Comparison of ENCODE assay signal across 8 cellular contexts in the genomic region with DNA sequence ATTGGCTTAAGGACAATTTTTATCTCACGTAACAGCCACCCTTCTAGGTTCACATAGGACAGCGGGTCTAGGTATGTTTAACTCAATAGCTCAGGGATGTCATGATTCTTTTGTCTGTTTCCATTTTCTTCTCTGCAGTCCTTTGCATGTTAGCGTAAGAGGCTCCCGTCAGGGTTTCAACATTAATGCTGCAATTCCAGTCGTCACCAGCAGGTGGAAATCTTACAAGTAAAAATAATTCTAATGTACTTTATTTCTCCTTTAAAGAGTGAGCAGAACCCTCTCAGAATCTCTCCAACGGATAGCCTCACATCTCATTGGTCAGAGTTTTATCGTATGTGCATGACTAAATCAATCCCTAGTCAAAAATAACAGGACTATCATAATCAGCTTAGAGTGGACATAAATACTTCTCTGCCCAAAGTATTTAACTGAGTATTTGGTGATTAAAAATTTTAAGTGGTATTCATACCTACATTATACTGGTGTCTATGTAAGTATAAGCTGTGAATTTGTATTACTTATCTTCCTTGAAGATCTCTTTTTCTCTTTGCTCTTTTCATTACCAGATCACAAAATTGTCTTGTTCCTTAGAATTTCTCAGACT.
DNase-seq lines count a peak whose midpoint lies in the region; ATAC-seq, FAIRE-seq and TF ChIP-seq lines count a peak whose summit lies in the region.

No MANE protein-coding gene starts in this region.

- H3K9me3 ChIP-seq in OCI-LY1 (ENCODE audit: low read length) (no peaks in the 10 kb centered on the region), keratinocyte (ENCODE audit: control insufficient read depth, low read depth, low read length) (no peaks in the 10 kb centered on the region)
- H3K9me3 ChIP-seq in effector memory CD4-positive, alpha-beta T cell (ENCODE audit: control insufficient read depth, low read length) = no peaks in the 10 kb centered on the region

- dilution Hi-C loops in keratinocyte (cut with MboI; ENCODE audit: extremely low pct_ligation_motif_present, low sequenced_read_pairs) = no loop called here

- H3K79me2 ChIP-seq in OCI-LY1 (ENCODE audit: insufficient read depth, low read length) (no peaks in the 10 kb centered on the region), keratinocyte (ENCODE audit: control insufficient read depth, insufficient read depth, low read length) (no peaks in the 10 kb centered on the region)

- no peak overlapping the region for H3K9ac ChIP-seq in OCI-LY1 (ENCODE audit: low read length)
- no peak overlapping the region for H3K9ac ChIP-seq in keratinocyte (ENCODE audit: control insufficient read depth, extremely low read depth, insufficient read depth, low read length)

- H3F3A ChIP-seq in OCI-LY1 (ENCODE audit: insufficient read depth, low read length) = no peaks in the 10 kb centered on the region

- peak; percentile 65 for ATAC-seq in HG03066 (IDR thresholded peaks at IDR 0.05; ENCODE audit: low read depth, unreplicated experiment)

- no peaks in the 10 kb centered on the region for H3K9me2 ChIP-seq in OCI-LY1 (ENCODE audit: low read depth, low read length)

- H3K27me3 ChIP-seq in OCI-LY1 (ENCODE audit: insufficient read depth, low read length) = no peaks in the 10 kb centered on the region
- no peaks in the 10 kb centered on the region for H3K27me3 ChIP-seq in keratinocyte (ENCODE audit: control insufficient read depth, extremely low read depth, insufficient read depth, low read length)
- H3K27me3 ChIP-seq in effector memory CD4-positive, alpha-beta T cell (replicated peaks; ENCODE audit: control insufficient read depth, insufficient read depth, low read length, poor library complexity, severe bottlenecking) = no peaks in the 10 kb centered on the region

- no peak overlapping the region for H2AFZ ChIP-seq in OCI-LY1 (ENCODE audit: low read length)
- no peak overlapping the region for H2AFZ ChIP-seq in keratinocyte (ENCODE audit: control insufficient read depth, low read length)

- DNase-seq in AG20443 (ENCODE audit: low spot score) (peak; percentile 39), GM12864 (ENCODE audit: low read depth) (peak; percentile 51), astrocyte of the cerebellum (ENCODE audit: low read depth) (peak; percentile 69), keratinocyte (ENCODE audit: low read depth, low spot score) (peak; percentile 4)
- peak in 2 of 3 experiments; percentile 4 to 11 for DNase-seq in stimulated activated CD4-positive, alpha-beta T cell treated with anti-CD3 and anti-CD28 coated beads, TNF-alpha, amount 100 ng/mL, for 24 hours (ENCODE audit: low read depth in 3 of 3)
- no peak for DNase-seq in effector memory CD4-positive, alpha-beta T cell

- H3K4me1 ChIP-seq in OCI-LY1 (ENCODE audit: insufficient read depth, low read length, severe bottlenecking) = peaks cover 7% of the 10 kb centered on the region
- no peaks in the 10 kb centered on the region for H3K4me1 ChIP-seq in keratinocyte (ENCODE audit: control insufficient read depth, extremely low read depth, insufficient read depth, low read length)
- no peaks in the 10 kb centered on the region for H3K4me1 ChIP-seq in effector memory CD4-positive, alpha-beta T cell (ENCODE audit: control insufficient read depth, insufficient read depth, low read length, poor library complexity, severe bottlenecking)

- H4K20me1 ChIP-seq in OCI-LY1 (ENCODE audit: insufficient read depth, low read length) (no peaks in the 10 kb centered on the region), keratinocyte (ENCODE audit: control insufficient read depth, extremely low read depth, insufficient read depth, low read length) (no peaks in the 10 kb centered on the region)

- in situ Hi-C loops in astrocyte of the cerebellum (cut with HindIII; ENCODE audit: low sequenced_read_pairs) = no loop called here

- H3K4me3 ChIP-seq in GM12864 (ENCODE audit: low read depth, low read length) = no peak overlapping the region
- H3K4me3 ChIP-seq in OCI-LY1 (ENCODE audit: low read depth, low read length, poor library complexity, severe bottlenecking) = no peak overlapping the region
- H3K4me3 ChIP-seq in astrocyte of the cerebellum (ENCODE audit: low read depth, low read length) = no peak overlapping the region
- H3K4me3 ChIP-seq in keratinocyte (ENCODE audit: control insufficient read depth in 2 of 3, extremely low read depth in 1 of 3, insufficient read depth in 2 of 3, low read depth in 1 of 3, low read length in 3 of 3) = no peak overlapping the region
- no peak overlapping the region for H3K4me3 ChIP-seq in effector memory CD4-positive, alpha-beta T cell (ENCODE audit: insufficient read depth, low read depth, low read length, poor library complexity, severe bottlenecking)

- H3K9me1 ChIP-seq in keratinocyte (ENCODE audit: control insufficient read depth, extremely low read depth, insufficient read depth, low read length) = no peaks in the 10 kb centered on the region

- H3K4me2 ChIP-seq in OCI-LY1 (ENCODE audit: low read length) (no peak overlapping the region), keratinocyte (ENCODE audit: control insufficient read depth, extremely low read depth, insufficient read depth, low read depth, low read length) (no peak overlapping the region)

- peak; percentile 65 for TF ChIP-seq CTCF in GM12864 (IDR thresholded peaks at IDR 0.05; ENCODE audit: low read depth, low read length, missing control alignments)
- TF ChIP-seq CTCF in OCI-LY1 (IDR thresholded peaks at IDR 0.05; ENCODE audit: low read length) = peak; percentile 71
- TF ChIP-seq CTCF in astrocyte of the cerebellum (IDR thresholded peaks at IDR 0.05; ENCODE audit: low read depth, low read length, missing control alignments) = peak; percentile 68
- TF ChIP-seq CTCF in keratinocyte (optimal IDR thresholded peaks at IDR 0.05 in 1 of 3, IDR thresholded peaks at IDR 0.05 in 1 of 3, conservative IDR thresholded peaks at IDR 0.05 in 1 of 3; ENCODE audit: extremely low read depth in 1 of 3, insufficient read depth in 2 of 3, low read length in 3 of 3) = peak; percentile 11 to 54 (median 42)

- FAIRE-seq in keratinocyte (lab: Jason Lieb, UNC) = no peak

- H3K36me3 ChIP-seq in OCI-LY1 (ENCODE audit: insufficient read depth, low read length) (no peaks in the 10 kb centered on the region), keratinocyte (ENCODE audit: control insufficient read depth in 2 of 2, extremely low read depth in 1 of 2, insufficient read depth in 2 of 2, low read length in 2 of 2) (no peaks in the 10 kb centered on the region)
- H3K36me3 ChIP-seq in effector memory CD4-positive, alpha-beta T cell (ENCODE audit: control insufficient read depth, insufficient read depth, low read length) = no peaks in the 10 kb centered on the region

- no peak overlapping the region for H3K27ac ChIP-seq in OCI-LY1 (ENCODE audit: low read depth, low read length, poor library complexity, severe bottlenecking)
- no peak overlapping the region for H3K27ac ChIP-seq in keratinocyte (ENCODE audit: control insufficient read depth, insufficient read depth, low read length)
- H3K27ac ChIP-seq in effector memory CD4-positive, alpha-beta T cell (ENCODE audit: insufficient read depth, low read length, poor library complexity, severe bottlenecking) = no peak overlapping the region

Comparison
In these comparisons a context has a peak if more than half of its experiments do, and no peak if none do; other contexts are left out.
1. DNase-seq: peak in AG20443 (single experiment), GM12864 (single experiment), astrocyte of the cerebellum (single experiment), keratinocyte (single experiment) and stimulated activated CD4-positive, alpha-beta T cell treated with anti-CD3 and anti-CD28 coated beads, TNF-alpha, amount 100 ng/mL, for 24 hours (2 of 3); none in effector memory CD4-positive, alpha-beta T cell (0 of 3).
2. Peak in every context shown above with its lines, with median percentiles within 50 percentile points of each other: CTCF ChIP-seq.